18 cellular contexts compared by ENCODE assay signal in the genomic region with DNA sequence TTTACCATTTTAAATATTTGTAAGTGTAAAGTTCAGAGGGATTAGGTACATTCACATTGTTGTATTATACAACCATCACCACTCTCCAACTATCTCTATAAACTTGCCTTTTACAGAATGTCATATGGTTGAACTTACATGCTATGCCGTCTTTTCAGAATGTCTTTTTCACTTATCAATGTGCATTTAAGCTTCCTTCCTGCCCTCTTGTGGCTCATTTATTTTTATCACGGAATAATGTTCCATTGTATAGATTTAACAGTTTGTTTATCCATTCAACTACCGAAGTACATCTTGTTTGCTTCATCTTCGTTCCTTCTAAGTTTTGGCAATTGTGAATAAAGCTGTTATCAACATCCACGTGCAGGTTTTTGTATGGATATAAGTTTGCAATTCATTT.
DNase-seq lines count a peak whose midpoint lies in the region; TF ChIP-seq lines count a peak whose summit lies in the region.
"Had no signal": no experiment of that assay in that cellular context is flagged by ENCODE, and none has a peak within 500 bp of the region (broad histone marks: within the 10 kb centered on the region; RNA-seq: fewer than 3 reads in every experiment).

No MANE protein-coding gene starts in this region.

- peak; percentile 40; the same call in 1 of the 2 replicates for TF ChIP-seq CTCF in A673 (conservative IDR thresholded peaks at IDR 0.05; ENCODE audit: low read depth, low read length)
- TF ChIP-seq CTCF in VCaP (conservative IDR thresholded peaks at IDR 0.05): peak; percentile 53
- TF ChIP-seq CTCF in fibroblast of the aortic adventitia (IDR thresholded peaks at IDR 0.05; ENCODE audit: insufficient read depth, low read length): peak; percentile 28

- CTCF ChIA-PET in A673 (lab: Charles Lee): interaction anchor here (1.7 to 1.9 kb wide), 2 partner anchors 77 to 442 kb away, joined by 6 to 9 read pairs; no protein-coding TSS in a partner anchor

- no TSS peak for BruUV-seq in A673 (replicated peaks; lab: Mats Ljungman, UMichigan)

- no peaks in the 10 kb centered on the region for H3K9me3 ChIP-seq in A673 (ENCODE audit: low read depth, low read length, poor library complexity, severe bottlenecking)
- H3K9me3 ChIP-seq: colonic mucosa, right atrium auricular region had no signal

- H3K27ac ChIP-seq in A673 (ENCODE audit: low read depth, low read length, poor library complexity, severe bottlenecking) (no peak overlapping the region), VCaP (no peak overlapping the region)
- H3K27ac ChIP-seq: colonic mucosa, neural progenitor cell had no signal

- H3K36me3 ChIP-seq in A673 (ENCODE audit: insufficient read depth, low read length, poor library complexity, severe bottlenecking): no peaks in the 10 kb centered on the region
- H3K36me3 ChIP-seq: colonic mucosa, neural progenitor cell, right atrium auricular region had no signal

- no peaks in the 10 kb centered on the region for H3K27me3 ChIP-seq in A673 (replicated peaks; ENCODE audit: insufficient read depth, low read depth, low read length, poor library complexity)
- H3K27me3 ChIP-seq: colonic mucosa, neural progenitor cell, right atrium auricular region had no signal

- intact Hi-C loops in A673 (cut with micrococcal nuclease; ENCODE audit: unreplicated experiment): loop anchor here (1.0 kb wide), 1 partner anchor 442 kb away; no protein-coding TSS in a partner anchor

- H3K4me1 ChIP-seq in A673 (ENCODE audit: insufficient read depth, low read length, poor library complexity, severe bottlenecking): peaks cover 5% of the 10 kb centered on the region
- H3K4me1 ChIP-seq: colonic mucosa, neural progenitor cell had no signal

- POLR2A ChIA-PET in A673 (lab: Charles Lee; ENCODE audit: low non-redundant PET): no interaction called here

- DNase-seq in A673 (ENCODE audit: low spot score): peak; percentile 43
- DNase-seq in HCEC 1CT: peak; percentile 43
- DNase-seq in fibroblast of the aortic adventitia (ENCODE audit: low read depth): peak; percentile 50
- no peak for DNase-seq in NCI-H524 treated with DMSO at 0.1 percent for 48 hours (lab: John Stamatoyannopoulos, UW)
- no peak for DNase-seq in CD1c-positive myeloid dendritic cell (ENCODE audit: extremely low spot score)
- DNase-seq in KG1 (lab: John Stamatoyannopoulos, UW): no peak
- DNase-seq in cortex of kidney (lab: John Stamatoyannopoulos, UW): no peak
- DNase-seq: activated B cell treated with CpG ODN at 0.5 μM for 24 hours; activated CD8-positive, alpha-beta memory T cell treated with anti-CD3 and anti-CD28 coated beads for 24 hours; amniotic stem cell; colonic mucosa; DMS53; H7; mesenchymal stem cell; NCI-H1105 treated with DMSO at 0.1 percent for 48 hours had no signal

- H3K4me3 ChIP-seq in A673 (ENCODE audit: low read depth, low read length, poor library complexity, severe bottlenecking): no peak overlapping the region
- no peak overlapping the region for H3K4me3 ChIP-seq in fibroblast of the aortic adventitia (ENCODE audit: low read depth, low read length)
- H3K4me3 ChIP-seq: colonic mucosa, neural progenitor cell, right atrium auricular region had no signal

Comparison
In these comparisons a context has a peak if more than half of its experiments do, and no peak if none do; other contexts are left out.
1. DNase-seq: peak in A673 (single experiment), HCEC 1CT (single experiment) and fibroblast of the aortic adventitia (single experiment); none in NCI-H524 treated with DMSO at 0.1 percent for 48 hours (single experiment), CD1c-positive myeloid dendritic cell (single experiment), KG1 (single experiment) and cortex of kidney (single experiment).
2. Peak in every context shown above with its lines, with median percentiles within 50 percentile points of each other: CTCF ChIP-seq.